13 cellular contexts compared by ENCODE assay signal in the genomic region with DNA sequence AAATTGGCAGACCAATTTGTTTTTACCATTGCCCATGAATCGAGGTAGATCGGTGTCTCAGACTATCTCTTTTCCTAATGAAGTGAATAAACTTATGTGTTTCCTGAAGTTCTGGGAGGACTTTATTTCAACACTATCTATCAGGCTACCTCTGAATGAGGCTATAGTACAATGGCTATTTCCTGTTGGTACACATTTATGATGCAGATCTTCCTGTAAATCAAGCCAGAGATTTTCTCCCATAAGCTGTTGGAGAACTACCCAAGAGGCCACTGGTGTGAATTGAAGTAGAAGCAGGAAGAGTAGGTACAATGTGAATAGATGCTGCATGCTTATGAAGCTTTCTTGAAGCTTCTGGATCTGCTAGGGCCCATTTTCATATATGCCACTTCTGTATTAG.
"Had no signal": no experiment of that assay in that cellular context is flagged by ENCODE, and none has a peak within 500 bp of the region (broad histone marks: within the 10 kb centered on the region; RNA-seq: fewer than 3 reads in every experiment).

No MANE protein-coding gene starts in this region.

- H3K36me3 ChIP-seq: right atrium auricular region, tibial nerve, vagina had no signal

- H3K4me1 Mint-ChIP-seq: brain had no signal

- H3K27me3 Mint-ChIP-seq: central memory CD8-positive, alpha-beta T cell had no signal

- H3K27ac Mint-ChIP-seq: brain; T-helper 2 cell treated with Interferon-gamma antibody and Interleukin-4, amounts not matched to agents 5 μg/mL and 100 μg/mL, for 36 hours had no signal

- H3K4me3 Mint-ChIP-seq: brain; central memory CD8-positive, alpha-beta T cell; T-helper 2 cell treated with Interferon-gamma antibody and Interleukin-4, amounts not matched to agents 5 μg/mL and 100 μg/mL, for 36 hours had no signal

- ATAC-seq: SK-N-SH treated with all-trans-retinoic acid at 6 μM for 48 hours had no signal

- DNase-seq: activated gamma-delta T cell; cortex of kidney; effector memory CD4-positive, alpha-beta T cell; posterior cingulate gyrus had no signal

- H3K27me3 ChIP-seq: right atrium auricular region, tibial nerve, vagina had no signal

- H3K27ac ChIP-seq: epithelial cell of prostate, right atrium auricular region, skin epidermis, tibial nerve, vagina had no signal

- H3K36me3 Mint-ChIP-seq: brain had no signal

- H3K9me3 ChIP-seq: right atrium auricular region, tibial nerve, vagina had no signal

- H3K9me3 Mint-ChIP-seq: brain; central memory CD8-positive, alpha-beta T cell; T-helper 2 cell treated with Interferon-gamma antibody and Interleukin-4, amounts not matched to agents 5 μg/mL and 100 μg/mL, for 36 hours had no signal

- H3K4me3 ChIP-seq: right atrium auricular region, skin epidermis, tibial nerve, vagina had no signal
